ENCODE assay signal across 17 cellular contexts in genomic region chr5:72552041-72552557, GRCh38. TPM values are rescaled to one million over a fixed set of nuclear protein-coding genes. Genes with fewer than 3 reads are reported as not detected.
A peak's percentile ranks its signal among the peaks of the same experiment; 100 is the strongest.
DNase-seq lines count a peak whose midpoint lies in the region; ATAC-seq, FAIRE-seq and TF ChIP-seq lines count a peak whose summit lies in the region.
"Had no signal": no experiment of that assay in that cellular context is flagged by ENCODE, and none has a peak within 500 bp of the region (broad histone marks: within the 10 kb centered on the region; RNA-seq: fewer than 3 reads in every experiment).

No MANE protein-coding gene starts in this region.

- H3K4me3 Mint-ChIP-seq in astrocyte (ENCODE audit: unreplicated experiment), result no peak overlapping the region
- H3K4me3 Mint-ChIP-seq: H9 had no signal

- peaks cover 4% of the 10 kb centered on the region for H3K9me3 Mint-ChIP-seq in astrocyte (ENCODE audit: unreplicated experiment)

- TF ChIP-seq CTCF in HFF-Myc (IDR thresholded peaks at IDR 0.05; ENCODE audit: low read depth, low read length, missing control alignments), result no peak
- no peak for TF ChIP-seq CTCF in astrocyte (IDR thresholded peaks at IDR 0.05; ENCODE audit: insufficient read depth, low read depth, low read length)
- TF ChIP-seq CTCF in fibroblast of villous mesenchyme (IDR thresholded peaks at IDR 0.05; ENCODE audit: insufficient read depth, low read depth, low read length), result no peak

- peaks cover 26% of the 10 kb centered on the region for H3K4me1 Mint-ChIP-seq in astrocyte (ENCODE audit: low read depth, unreplicated experiment)

- H3K27ac Mint-ChIP-seq in astrocyte (ENCODE audit: unreplicated experiment), result peak overlapping the region; percentile 68
- H3K27ac Mint-ChIP-seq: H9 had no signal

- ATAC-seq in HG03460 (IDR thresholded peaks at IDR 0.05; ENCODE audit: unreplicated experiment) (no peak), HG03159 (IDR thresholded peaks at IDR 0.05; ENCODE audit: unreplicated experiment) (no peak), GM18907 (IDR thresholded peaks at IDR 0.05; ENCODE audit: unreplicated experiment) (no peak)
- ATAC-seq: heart right ventricle, Panc1 had no signal

- H3K27me3 Mint-ChIP-seq in astrocyte (ENCODE audit: low read depth, unreplicated experiment), result no peaks in the 10 kb centered on the region

- H3K4me1 ChIP-seq in astrocyte (ENCODE audit: insufficient read depth, low read length), result peaks cover 21% of the 10 kb centered on the region

- H3K4me2 ChIP-seq in astrocyte (ENCODE audit: low read length), result peak overlapping the region; percentile 30

- H3K9me3 ChIP-seq in astrocyte (ENCODE audit: insufficient read depth, low read depth, low read length), result no peaks in the 10 kb centered on the region
- H3K9me3 ChIP-seq: left ventricle myocardium inferior had no signal

- H4K20me1 ChIP-seq in astrocyte (ENCODE audit: insufficient read depth, low read length), result no peaks in the 10 kb centered on the region

- H3K4me3 ChIP-seq in HFF-Myc (replicated peaks; ENCODE audit: low read depth, low read length) (no peak overlapping the region), astrocyte (ENCODE audit: insufficient read depth, low read depth, low read length) (no peak overlapping the region), fibroblast of villous mesenchyme (ENCODE audit: low read depth, low read length) (no peak overlapping the region)
- H3K4me3 ChIP-seq: heart right ventricle, left ventricle myocardium inferior, transverse colon had no signal

- no peaks in the 10 kb centered on the region for H3K27me3 ChIP-seq in astrocyte (ENCODE audit: insufficient read depth, low read length)
- H3K27me3 ChIP-seq: heart right ventricle, transverse colon had no signal

- H3K36me3 ChIP-seq in astrocyte (ENCODE audit: insufficient read depth, low read length), result no peaks in the 10 kb centered on the region
- H3K36me3 ChIP-seq: heart right ventricle, left ventricle myocardium inferior, transverse colon had no signal

- FAIRE-seq in astrocyte (lab: Jason Lieb, UNC), result peak; percentile 96
- FAIRE-seq: A204.1 had no signal

- H3K27ac ChIP-seq in astrocyte (ENCODE audit: low read depth, low read length), result peak overlapping the region; percentile 69
- H3K27ac ChIP-seq: left ventricle myocardium inferior, transverse colon had no signal

- peak overlapping the region; percentile 29 for H3K9ac ChIP-seq in astrocyte (ENCODE audit: low read length)

- DNase-seq in A172 (ENCODE audit: low spot score) (peak; percentile 97), HFF-Myc (ENCODE audit: extremely low read depth, low read depth) (peak; percentile 95), astrocyte (ENCODE audit: low read depth) (peak; percentile 99), fibroblast of villous mesenchyme (ENCODE audit: low read depth) (peak; percentile 63)
- DNase-seq in activated T-cell treated with anti-CD3 and anti-CD28 coated beads, Interleukin-2, amount 50 U/mL, for 1 hour, result no peak
- DNase-seq: effector CD8-positive, alpha-beta T cell; H9; heart right ventricle; left ventricle myocardium inferior; NCI-H1105 treated with DMSO at 0.1 percent for 48 hours; NCI-H510A; transverse colon had no signal

- no peaks in the 10 kb centered on the region for H3K79me2 ChIP-seq in astrocyte (ENCODE audit: insufficient read depth, low read length)

- no peak overlapping the region for H2AFZ ChIP-seq in astrocyte (ENCODE audit: low read depth, low read length)

- no peaks in the 10 kb centered on the region for H3K36me3 Mint-ChIP-seq in astrocyte (ENCODE audit: low read depth, unreplicated experiment)

RNA-seq across cellular contexts. Expression of gene ZNF366, which starts 44.9 kb away (rescaled TPM):
- total RNA-seq in A172 (2014; rRNA removed; shearing (Covaris generic)), result not detected in 2 replicates
- not detected in 2 replicates for total RNA-seq in astrocyte
- total RNA-seq in fibroblast of villous mesenchyme, result under 0.01 TPM in 2 replicates
- total RNA-seq: H9 had no signal
